1 cellular context compared by ENCODE assay signal in the genomic region with DNA sequence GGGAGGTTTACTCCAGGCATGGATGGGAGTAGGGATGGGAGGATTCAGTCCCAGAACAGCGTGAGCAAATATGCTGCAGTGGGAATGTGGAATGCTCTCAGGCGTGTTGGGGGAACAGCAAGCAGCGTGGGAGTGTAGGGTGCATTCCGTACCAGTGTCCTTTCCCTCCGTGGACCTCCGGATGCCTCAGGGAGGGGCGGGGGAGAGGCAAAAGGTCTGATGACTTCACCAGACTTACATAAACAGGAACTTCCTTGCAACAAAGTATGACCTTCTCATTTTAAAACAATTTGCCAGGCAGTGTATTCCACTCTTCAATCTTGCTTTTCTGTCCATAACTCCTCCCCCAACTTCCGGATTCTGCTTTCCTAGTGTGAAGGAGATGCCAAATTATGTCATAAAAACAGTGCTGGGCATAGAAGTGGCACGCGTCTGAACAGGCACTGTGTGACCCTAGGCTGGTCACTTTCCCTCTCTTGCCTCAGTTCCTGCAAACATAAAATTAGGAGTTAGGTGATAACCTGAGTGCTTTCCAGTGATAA.
TF ChIP-seq lines count a peak whose summit lies in the region.

No MANE protein-coding gene starts in this region.

TF ChIP-seq in A549, 52 proteins besides CTCF, POLR2A, EP300 and RAD21 (continued from another document):
- TF ChIP-seq, protein P1, sequence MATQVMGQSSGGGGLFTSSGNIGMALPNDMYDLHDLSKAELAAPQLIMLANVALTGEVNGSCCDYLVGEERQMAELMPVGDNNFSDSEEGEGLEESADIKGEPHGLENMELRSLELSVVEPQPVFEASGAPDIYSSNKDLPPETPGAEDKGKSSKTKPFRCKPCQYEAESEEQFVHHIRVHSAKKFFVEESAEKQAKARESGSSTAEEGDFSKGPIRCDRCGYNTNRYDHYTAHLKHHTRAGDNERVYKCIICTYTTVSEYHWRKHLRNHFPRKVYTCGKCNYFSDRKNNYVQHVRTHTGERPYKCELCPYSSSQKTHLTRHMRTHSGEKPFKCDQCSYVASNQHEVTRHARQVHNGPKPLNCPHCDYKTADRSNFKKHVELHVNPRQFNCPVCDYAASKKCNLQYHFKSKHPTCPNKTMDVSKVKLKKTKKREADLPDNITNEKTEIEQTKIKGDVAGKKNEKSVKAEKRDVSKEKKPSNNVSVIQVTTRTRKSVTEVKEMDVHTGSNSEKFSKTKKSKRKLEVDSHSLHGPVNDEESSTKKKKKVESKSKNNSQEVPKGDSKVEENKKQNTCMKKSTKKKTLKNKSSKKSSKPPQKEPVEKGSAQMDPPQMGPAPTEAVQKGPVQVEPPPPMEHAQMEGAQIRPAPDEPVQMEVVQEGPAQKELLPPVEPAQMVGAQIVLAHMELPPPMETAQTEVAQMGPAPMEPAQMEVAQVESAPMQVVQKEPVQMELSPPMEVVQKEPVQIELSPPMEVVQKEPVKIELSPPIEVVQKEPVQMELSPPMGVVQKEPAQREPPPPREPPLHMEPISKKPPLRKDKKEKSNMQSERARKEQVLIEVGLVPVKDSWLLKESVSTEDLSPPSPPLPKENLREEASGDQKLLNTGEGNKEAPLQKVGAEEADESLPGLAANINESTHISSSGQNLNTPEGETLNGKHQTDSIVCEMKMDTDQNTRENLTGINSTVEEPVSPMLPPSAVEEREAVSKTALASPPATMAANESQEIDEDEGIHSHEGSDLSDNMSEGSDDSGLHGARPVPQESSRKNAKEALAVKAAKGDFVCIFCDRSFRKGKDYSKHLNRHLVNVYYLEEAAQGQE (IDR thresholded peaks at IDR 0.05) = no peak
- no peak for TF ChIP-seq ZSCAN20 (CRISPR knock-in tag; IDR thresholded peaks at IDR 0.05)
- TF ChIP-seq ZC3H11A (IDR thresholded peaks at IDR 0.05) = no peak
- TF ChIP-seq BHLHE40 (IDR thresholded peaks at IDR 0.05; ENCODE audit: low read depth, low read length) = no peak
- no peak for TF ChIP-seq CEBPB (IDR thresholded peaks at IDR 0.05)
- no peak for TF ChIP-seq MAFK (IDR thresholded peaks at IDR 0.05; ENCODE audit: partially characterized antibody)
- no peak for TF ChIP-seq FOSL2 (IDR thresholded peaks at IDR 0.05)
- no peak for TF ChIP-seq FOSL2 (CRISPR knock-in tag; IDR thresholded peaks at IDR 0.05)
- no peak for TF ChIP-seq HOXA7 (CRISPR knock-in tag; IDR thresholded peaks at IDR 0.05)
- TF ChIP-seq ZFP36 (IDR thresholded peaks at IDR 0.05; ENCODE audit: borderline replicate concordance, partially characterized antibody) = no peak
- no peak for TF ChIP-seq PBX3 (IDR thresholded peaks at IDR 0.05)
- TF ChIP-seq JUN (IDR thresholded peaks at IDR 0.05) = no peak
- no peak for TF ChIP-seq FOSB (CRISPR knock-in tag; IDR thresholded peaks at IDR 0.05)
- no peak for TF ChIP-seq USF2 (IDR thresholded peaks at IDR 0.05)
